In the genomic region with DNA sequence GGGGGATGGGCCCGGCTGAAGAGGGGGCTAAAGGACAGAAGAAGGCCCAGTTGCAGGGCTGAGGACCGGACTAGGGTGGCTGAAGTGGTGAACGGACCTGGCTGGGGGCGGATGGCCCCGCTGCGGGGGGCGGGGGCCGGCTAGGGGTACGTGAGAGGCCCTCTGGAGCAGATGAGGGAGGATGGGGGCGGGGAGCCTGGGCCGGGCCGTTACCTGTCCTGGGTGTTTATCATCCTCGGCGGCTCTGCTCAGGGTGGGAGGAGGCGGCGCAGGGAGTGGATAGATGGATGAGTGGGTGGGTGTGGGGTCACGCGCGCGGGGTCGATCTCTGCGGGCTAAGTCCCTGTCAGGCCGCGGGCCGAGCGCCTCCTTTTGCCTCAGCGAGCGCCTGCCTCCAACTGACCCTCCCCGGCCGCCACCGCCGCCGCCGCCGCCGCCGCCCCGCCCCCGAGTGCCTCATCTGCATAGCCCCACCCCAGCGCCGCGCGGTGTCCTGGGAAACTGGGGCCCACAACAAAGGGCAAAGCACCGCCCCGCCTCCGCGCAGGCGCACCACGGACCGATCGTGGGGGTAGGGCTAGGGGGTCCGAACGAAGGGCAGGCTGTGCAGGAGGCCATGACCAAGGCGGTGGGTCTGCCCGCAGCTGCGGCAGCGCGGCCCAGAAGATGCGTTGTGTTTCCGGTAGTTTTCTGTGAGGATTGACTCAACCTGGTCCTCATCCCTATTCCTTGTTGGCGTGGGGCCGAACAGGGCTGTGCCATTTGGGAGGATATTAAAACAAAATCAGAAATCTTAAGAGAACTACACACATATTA, we compare ENCODE assay signal across 1 cellular context.
TF ChIP-seq lines count a peak whose summit lies in the region.

No MANE protein-coding gene starts in this region.

TF ChIP-seq in H1, 55 proteins besides CTCF, POLR2A, EP300 and RAD21:
- TF ChIP-seq SP4 (IDR thresholded peaks at IDR 0.05; ENCODE audit: low read length), result no peak; the same call in 1 of the 2 replicates
- TF ChIP-seq CBX5 (IDR thresholded peaks at IDR 0.05; ENCODE audit: low read depth, low read length), result no peak
- no peak for TF ChIP-seq KDM1A (IDR thresholded peaks at IDR 0.05; ENCODE audit: borderline replicate concordance, low read length)
- TF ChIP-seq CHD2 (IDR thresholded peaks at IDR 0.05; ENCODE audit: low read length), result peak; percentile 18; the same call in 1 of the 2 replicates
- no peak for TF ChIP-seq EZH2 (IDR thresholded peaks at IDR 0.05; ENCODE audit: low read depth, low read length, severe bottlenecking)
- no peak for TF ChIP-seq TCF12 (IDR thresholded peaks at IDR 0.05; ENCODE audit: low read depth, low read length)
- peak; percentile 47 for TF ChIP-seq TAF7 (optimal IDR thresholded peaks at IDR 0.05; ENCODE audit: borderline replicate concordance, low read depth, low read length)
- no peak for TF ChIP-seq HDAC6 (IDR thresholded peaks at IDR 0.05; ENCODE audit: low read depth, low read length)
- TF ChIP-seq HDAC2 (IDR thresholded peaks at IDR 0.05; ENCODE audit: borderline replicate concordance in 1 of 2, low read depth in 2 of 2, low read length in 2 of 2), result 0 out of 4 replicates have a peak, but pooled peaks of 1 of the 2 experiments have one; percentile 65
- TF ChIP-seq, protein P1, sequence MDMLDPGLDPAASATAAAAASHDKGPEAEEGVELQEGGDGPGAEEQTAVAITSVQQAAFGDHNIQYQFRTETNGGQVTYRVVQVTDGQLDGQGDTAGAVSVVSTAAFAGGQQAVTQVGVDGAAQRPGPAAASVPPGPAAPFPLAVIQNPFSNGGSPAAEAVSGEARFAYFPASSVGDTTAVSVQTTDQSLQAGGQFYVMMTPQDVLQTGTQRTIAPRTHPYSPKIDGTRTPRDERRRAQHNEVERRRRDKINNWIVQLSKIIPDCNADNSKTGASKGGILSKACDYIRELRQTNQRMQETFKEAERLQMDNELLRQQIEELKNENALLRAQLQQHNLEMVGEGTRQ (IDR thresholded peaks at IDR 0.05; ENCODE audit: low read length), result no peak
- TF ChIP-seq PHF8 (conservative IDR thresholded peaks at IDR 0.05; ENCODE audit: low read depth, low read length), result peak; percentile 80
- peak; percentile 68 for TF ChIP-seq NANOG (IDR thresholded peaks at IDR 0.05; ENCODE audit: insufficient read depth, low read depth, low read length, poor library complexity, severe bottlenecking)
- peak; percentile 73; the same call in 1 of the 2 replicates for TF ChIP-seq TBP (IDR thresholded peaks at IDR 0.05; ENCODE audit: low read depth, low read length)
- TF ChIP-seq SIX5 (IDR thresholded peaks at IDR 0.05; ENCODE audit: low read depth, low read length), result no peak
- TF ChIP-seq SP2 (IDR thresholded peaks at IDR 0.05; ENCODE audit: low read length), result no peak
- TF ChIP-seq POLR2AphosphoS5 (IDR thresholded peaks at IDR 0.05; ENCODE audit: low read depth, low read length), result peak; percentile 96
- no peak for TF ChIP-seq JUN (IDR thresholded peaks at IDR 0.05; ENCODE audit: low read depth, low read length)
- peak; percentile 78; the same call in 1 of the 2 replicates for TF ChIP-seq SP1 (IDR thresholded peaks at IDR 0.05; ENCODE audit: low read depth, low read length)
- TF ChIP-seq POU5F1 (IDR thresholded peaks at IDR 0.05; ENCODE audit: low read depth, low read length), result no peak
- no peak for TF ChIP-seq MAFK (IDR thresholded peaks at IDR 0.05; ENCODE audit: low read depth, low read length)
- TF ChIP-seq CHD1 (IDR thresholded peaks at IDR 0.05; ENCODE audit: low read depth, low read length), result no peak
- TF ChIP-seq, protein P2, sequence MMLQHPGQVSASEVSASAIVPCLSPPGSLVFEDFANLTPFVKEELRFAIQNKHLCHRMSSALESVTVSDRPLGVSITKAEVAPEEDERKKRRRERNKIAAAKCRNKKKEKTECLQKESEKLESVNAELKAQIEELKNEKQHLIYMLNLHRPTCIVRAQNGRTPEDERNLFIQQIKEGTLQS (IDR thresholded peaks at IDR 0.05; ENCODE audit: insufficient read depth, low read depth, low read length), result no peak
- TF ChIP-seq JUND (IDR thresholded peaks at IDR 0.05; ENCODE audit: low read length), result no peak
- no peak for TF ChIP-seq CBX8 (IDR thresholded peaks at IDR 0.05; ENCODE audit: borderline replicate concordance, low read depth, low read length)
- TF ChIP-seq BACH1 (IDR thresholded peaks at IDR 0.05; ENCODE audit: low read length), result no peak
- TF ChIP-seq TAF1 (IDR thresholded peaks at IDR 0.05; ENCODE audit: low read depth, low read length), result peak; percentile 79; the same call in 1 of the 2 replicates
- no peak for TF ChIP-seq RNF2 (IDR thresholded peaks at IDR 0.05; ENCODE audit: borderline replicate concordance, low read depth, low read length, missing control alignments, poor library complexity, severe bottlenecking)
- TF ChIP-seq KDM4A (IDR thresholded peaks at IDR 0.05; ENCODE audit: low read depth, low read length, severe bottlenecking), result no peak
- TF ChIP-seq RBBP5 (IDR thresholded peaks at IDR 0.05; ENCODE audit: borderline replicate concordance, low read depth, low read length), result peak; percentile 71
- TF ChIP-seq ASH2L (IDR thresholded peaks at IDR 0.05; ENCODE audit: low read length), result peak; percentile 80
- no peak for TF ChIP-seq TEAD4 (IDR thresholded peaks at IDR 0.05; ENCODE audit: low read depth, low read length)
- TF ChIP-seq KDM5A (IDR thresholded peaks at IDR 0.05; ENCODE audit: low read length), result 0 out of 2 replicates have a peak, but pooled peaks have one; percentile 16
- no peak for TF ChIP-seq GTF2F1 (IDR thresholded peaks at IDR 0.05; ENCODE audit: borderline replicate concordance, low read depth, low read length)
- TF ChIP-seq, protein P3, sequence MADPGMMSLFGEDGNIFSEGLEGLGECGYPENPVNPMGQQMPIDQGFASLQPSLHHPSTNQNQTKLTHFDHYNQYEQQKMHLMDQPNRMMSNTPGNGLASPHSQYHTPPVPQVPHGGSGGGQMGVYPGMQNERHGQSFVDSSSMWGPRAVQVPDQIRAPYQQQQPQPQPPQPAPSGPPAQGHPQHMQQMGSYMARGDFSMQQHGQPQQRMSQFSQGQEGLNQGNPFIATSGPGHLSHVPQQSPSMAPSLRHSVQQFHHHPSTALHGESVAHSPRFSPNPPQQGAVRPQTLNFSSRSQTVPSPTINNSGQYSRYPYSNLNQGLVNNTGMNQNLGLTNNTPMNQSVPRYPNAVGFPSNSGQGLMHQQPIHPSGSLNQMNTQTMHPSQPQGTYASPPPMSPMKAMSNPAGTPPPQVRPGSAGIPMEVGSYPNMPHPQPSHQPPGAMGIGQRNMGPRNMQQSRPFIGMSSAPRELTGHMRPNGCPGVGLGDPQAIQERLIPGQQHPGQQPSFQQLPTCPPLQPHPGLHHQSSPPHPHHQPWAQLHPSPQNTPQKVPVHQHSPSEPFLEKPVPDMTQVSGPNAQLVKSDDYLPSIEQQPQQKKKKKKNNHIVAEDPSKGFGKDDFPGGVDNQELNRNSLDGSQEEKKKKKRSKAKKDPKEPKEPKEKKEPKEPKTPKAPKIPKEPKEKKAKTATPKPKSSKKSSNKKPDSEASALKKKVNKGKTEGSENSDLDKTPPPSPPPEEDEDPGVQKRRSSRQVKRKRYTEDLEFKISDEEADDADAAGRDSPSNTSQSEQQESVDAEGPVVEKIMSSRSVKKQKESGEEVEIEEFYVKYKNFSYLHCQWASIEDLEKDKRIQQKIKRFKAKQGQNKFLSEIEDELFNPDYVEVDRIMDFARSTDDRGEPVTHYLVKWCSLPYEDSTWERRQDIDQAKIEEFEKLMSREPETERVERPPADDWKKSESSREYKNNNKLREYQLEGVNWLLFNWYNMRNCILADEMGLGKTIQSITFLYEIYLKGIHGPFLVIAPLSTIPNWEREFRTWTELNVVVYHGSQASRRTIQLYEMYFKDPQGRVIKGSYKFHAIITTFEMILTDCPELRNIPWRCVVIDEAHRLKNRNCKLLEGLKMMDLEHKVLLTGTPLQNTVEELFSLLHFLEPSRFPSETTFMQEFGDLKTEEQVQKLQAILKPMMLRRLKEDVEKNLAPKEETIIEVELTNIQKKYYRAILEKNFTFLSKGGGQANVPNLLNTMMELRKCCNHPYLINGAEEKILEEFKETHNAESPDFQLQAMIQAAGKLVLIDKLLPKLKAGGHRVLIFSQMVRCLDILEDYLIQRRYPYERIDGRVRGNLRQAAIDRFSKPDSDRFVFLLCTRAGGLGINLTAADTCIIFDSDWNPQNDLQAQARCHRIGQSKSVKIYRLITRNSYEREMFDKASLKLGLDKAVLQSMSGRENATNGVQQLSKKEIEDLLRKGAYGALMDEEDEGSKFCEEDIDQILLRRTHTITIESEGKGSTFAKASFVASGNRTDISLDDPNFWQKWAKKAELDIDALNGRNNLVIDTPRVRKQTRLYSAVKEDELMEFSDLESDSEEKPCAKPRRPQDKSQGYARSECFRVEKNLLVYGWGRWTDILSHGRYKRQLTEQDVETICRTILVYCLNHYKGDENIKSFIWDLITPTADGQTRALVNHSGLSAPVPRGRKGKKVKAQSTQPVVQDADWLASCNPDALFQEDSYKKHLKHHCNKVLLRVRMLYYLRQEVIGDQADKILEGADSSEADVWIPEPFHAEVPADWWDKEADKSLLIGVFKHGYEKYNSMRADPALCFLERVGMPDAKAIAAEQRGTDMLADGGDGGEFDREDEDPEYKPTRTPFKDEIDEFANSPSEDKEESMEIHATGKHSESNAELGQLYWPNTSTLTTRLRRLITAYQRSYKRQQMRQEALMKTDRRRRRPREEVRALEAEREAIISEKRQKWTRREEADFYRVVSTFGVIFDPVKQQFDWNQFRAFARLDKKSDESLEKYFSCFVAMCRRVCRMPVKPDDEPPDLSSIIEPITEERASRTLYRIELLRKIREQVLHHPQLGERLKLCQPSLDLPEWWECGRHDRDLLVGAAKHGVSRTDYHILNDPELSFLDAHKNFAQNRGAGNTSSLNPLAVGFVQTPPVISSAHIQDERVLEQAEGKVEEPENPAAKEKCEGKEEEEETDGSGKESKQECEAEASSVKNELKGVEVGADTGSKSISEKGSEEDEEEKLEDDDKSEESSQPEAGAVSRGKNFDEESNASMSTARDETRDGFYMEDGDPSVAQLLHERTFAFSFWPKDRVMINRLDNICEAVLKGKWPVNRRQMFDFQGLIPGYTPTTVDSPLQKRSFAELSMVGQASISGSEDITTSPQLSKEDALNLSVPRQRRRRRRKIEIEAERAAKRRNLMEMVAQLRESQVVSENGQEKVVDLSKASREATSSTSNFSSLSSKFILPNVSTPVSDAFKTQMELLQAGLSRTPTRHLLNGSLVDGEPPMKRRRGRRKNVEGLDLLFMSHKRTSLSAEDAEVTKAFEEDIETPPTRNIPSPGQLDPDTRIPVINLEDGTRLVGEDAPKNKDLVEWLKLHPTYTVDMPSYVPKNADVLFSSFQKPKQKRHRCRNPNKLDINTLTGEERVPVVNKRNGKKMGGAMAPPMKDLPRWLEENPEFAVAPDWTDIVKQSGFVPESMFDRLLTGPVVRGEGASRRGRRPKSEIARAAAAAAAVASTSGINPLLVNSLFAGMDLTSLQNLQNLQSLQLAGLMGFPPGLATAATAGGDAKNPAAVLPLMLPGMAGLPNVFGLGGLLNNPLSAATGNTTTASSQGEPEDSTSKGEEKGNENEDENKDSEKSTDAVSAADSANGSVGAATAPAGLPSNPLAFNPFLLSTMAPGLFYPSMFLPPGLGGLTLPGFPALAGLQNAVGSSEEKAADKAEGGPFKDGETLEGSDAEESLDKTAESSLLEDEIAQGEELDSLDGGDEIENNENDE (IDR thresholded peaks at IDR 0.05; ENCODE audit: insufficient replicate concordance, low read length), result no peak
- TF ChIP-seq, protein P4, sequence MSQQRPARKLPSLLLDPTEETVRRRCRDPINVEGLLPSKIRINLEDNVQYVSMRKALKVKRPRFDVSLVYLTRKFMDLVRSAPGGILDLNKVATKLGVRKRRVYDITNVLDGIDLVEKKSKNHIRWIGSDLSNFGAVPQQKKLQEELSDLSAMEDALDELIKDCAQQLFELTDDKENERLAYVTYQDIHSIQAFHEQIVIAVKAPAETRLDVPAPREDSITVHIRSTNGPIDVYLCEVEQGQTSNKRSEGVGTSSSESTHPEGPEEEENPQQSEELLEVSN (IDR thresholded peaks at IDR 0.05), result no peak
- no peak for TF ChIP-seq SAP30 (IDR thresholded peaks at IDR 0.05; ENCODE audit: insufficient read depth, insufficient replicate concordance, low read length)
- no peak for TF ChIP-seq RFX5 (IDR thresholded peaks at IDR 0.05; ENCODE audit: borderline replicate concordance, low read depth, low read length)
- TF ChIP-seq CREB1 (IDR thresholded peaks at IDR 0.05), result no peak; the same call in 1 of the 2 replicates
- no peak for TF ChIP-seq EGR1 (IDR thresholded peaks at IDR 0.05; ENCODE audit: borderline replicate concordance, low read depth, low read length)
- no peak for TF ChIP-seq BCL11A (IDR thresholded peaks at IDR 0.05; ENCODE audit: low read depth in 2 of 2, low read length in 2 of 2)
- TF ChIP-seq, protein P5, sequence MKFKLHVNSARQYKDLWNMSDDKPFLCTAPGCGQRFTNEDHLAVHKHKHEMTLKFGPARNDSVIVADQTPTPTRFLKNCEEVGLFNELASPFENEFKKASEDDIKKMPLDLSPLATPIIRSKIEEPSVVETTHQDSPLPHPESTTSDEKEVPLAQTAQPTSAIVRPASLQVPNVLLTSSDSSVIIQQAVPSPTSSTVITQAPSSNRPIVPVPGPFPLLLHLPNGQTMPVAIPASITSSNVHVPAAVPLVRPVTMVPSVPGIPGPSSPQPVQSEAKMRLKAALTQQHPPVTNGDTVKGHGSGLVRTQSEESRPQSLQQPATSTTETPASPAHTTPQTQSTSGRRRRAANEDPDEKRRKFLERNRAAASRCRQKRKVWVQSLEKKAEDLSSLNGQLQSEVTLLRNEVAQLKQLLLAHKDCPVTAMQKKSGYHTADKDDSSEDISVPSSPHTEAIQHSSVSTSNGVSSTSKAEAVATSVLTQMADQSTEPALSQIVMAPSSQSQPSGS (IDR thresholded peaks at IDR 0.05; ENCODE audit: low read length), result no peak
- no peak for TF ChIP-seq ZNF274 (IDR thresholded peaks at IDR 0.05; ENCODE audit: borderline replicate concordance, extremely low read depth, low read length)
- no peak for TF ChIP-seq FOSL1 (IDR thresholded peaks at IDR 0.05; ENCODE audit: insufficient read depth, low read depth, low read length)
- TF ChIP-seq GABPA (IDR thresholded peaks at IDR 0.05; ENCODE audit: borderline replicate concordance, insufficient read depth, low read length), result no peak
- no peak for TF ChIP-seq BRCA1 (IDR thresholded peaks at IDR 0.05; ENCODE audit: low read depth, low read length)
- TF ChIP-seq YY1 (IDR thresholded peaks at IDR 0.05; ENCODE audit: low read depth, low read length), result 0 out of 2 replicates have a peak, but pooled peaks have one; percentile 42
- TF ChIP-seq SRF (IDR thresholded peaks at IDR 0.05; ENCODE audit: low read depth, low read length), result no peak
- no peak for TF ChIP-seq SUZ12 (IDR thresholded peaks at IDR 0.05; ENCODE audit: low read length)
- no peak for TF ChIP-seq CTBP2 (IDR thresholded peaks at IDR 0.05; ENCODE audit: borderline replicate concordance, insufficient read depth, insufficient read length, low read length)
- no peak for TF ChIP-seq RXRA (IDR thresholded peaks at IDR 0.05; ENCODE audit: insufficient read depth, low read depth, low read length)
- peak; percentile 77 for TF ChIP-seq NRF1 (IDR thresholded peaks at IDR 0.05; ENCODE audit: low read depth, low read length)
